ENCODE assay signal across 1 cellular context in the genomic region with DNA sequence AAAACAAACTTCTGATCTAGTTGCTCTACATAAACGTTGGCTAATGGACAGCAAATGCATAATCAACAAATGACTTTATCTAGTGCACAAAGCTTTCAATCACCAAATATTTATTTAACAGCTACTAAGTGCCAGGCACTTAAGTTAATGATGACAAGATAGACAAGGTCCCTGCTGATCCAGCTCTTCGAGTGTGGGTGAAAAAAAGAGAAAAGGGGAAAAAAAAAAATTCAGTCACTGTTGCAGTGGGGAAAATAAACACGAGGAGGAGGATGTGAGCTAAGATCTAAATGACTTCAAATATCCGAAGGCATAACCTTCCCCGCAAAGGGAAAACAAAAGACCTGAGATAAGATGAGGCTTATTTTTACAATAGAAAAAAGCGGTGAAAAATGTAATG.
TF ChIP-seq lines count a peak whose summit lies in the region.

No MANE protein-coding gene starts in this region.

TF ChIP-seq in IMR-90, 13 proteins besides CTCF, POLR2A, EP300 and RAD21:
- TF ChIP-seq RCOR1 (IDR thresholded peaks at IDR 0.05; ENCODE audit: insufficient replicate concordance, low read length) (no peak), MAFK (IDR thresholded peaks at IDR 0.05; ENCODE audit: low read depth, low read length) (no peak), MXI1 (IDR thresholded peaks at IDR 0.05; ENCODE audit: borderline replicate concordance, low read depth, low read length) (no peak), CEBPB (IDR thresholded peaks at IDR 0.05; ENCODE audit: low read depth, low read length) (no peak), FOS (IDR thresholded peaks at IDR 0.05; ENCODE audit: low read depth, low read length) (no peak), SMC3 (IDR thresholded peaks at IDR 0.05; ENCODE audit: low read depth, low read length) (no peak), RFX5 (IDR thresholded peaks at IDR 0.05; ENCODE audit: low read depth, low read length) (no peak), CHD1 (IDR thresholded peaks at IDR 0.05; ENCODE audit: low read depth, low read length) (no peak), NFE2L2 (IDR thresholded peaks at IDR 0.05; ENCODE audit: low read depth, low read length) (no peak)
- TF ChIP-seq, protein P1, sequence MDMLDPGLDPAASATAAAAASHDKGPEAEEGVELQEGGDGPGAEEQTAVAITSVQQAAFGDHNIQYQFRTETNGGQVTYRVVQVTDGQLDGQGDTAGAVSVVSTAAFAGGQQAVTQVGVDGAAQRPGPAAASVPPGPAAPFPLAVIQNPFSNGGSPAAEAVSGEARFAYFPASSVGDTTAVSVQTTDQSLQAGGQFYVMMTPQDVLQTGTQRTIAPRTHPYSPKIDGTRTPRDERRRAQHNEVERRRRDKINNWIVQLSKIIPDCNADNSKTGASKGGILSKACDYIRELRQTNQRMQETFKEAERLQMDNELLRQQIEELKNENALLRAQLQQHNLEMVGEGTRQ (IDR thresholded peaks at IDR 0.05; ENCODE audit: low read depth, low read length): no peak
- TF ChIP-seq, protein P2, sequence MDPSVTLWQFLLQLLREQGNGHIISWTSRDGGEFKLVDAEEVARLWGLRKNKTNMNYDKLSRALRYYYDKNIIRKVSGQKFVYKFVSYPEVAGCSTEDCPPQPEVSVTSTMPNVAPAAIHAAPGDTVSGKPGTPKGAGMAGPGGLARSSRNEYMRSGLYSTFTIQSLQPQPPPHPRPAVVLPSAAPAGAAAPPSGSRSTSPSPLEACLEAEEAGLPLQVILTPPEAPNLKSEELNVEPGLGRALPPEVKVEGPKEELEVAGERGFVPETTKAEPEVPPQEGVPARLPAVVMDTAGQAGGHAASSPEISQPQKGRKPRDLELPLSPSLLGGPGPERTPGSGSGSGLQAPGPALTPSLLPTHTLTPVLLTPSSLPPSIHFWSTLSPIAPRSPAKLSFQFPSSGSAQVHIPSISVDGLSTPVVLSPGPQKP (IDR thresholded peaks at IDR 0.05; ENCODE audit: borderline replicate concordance, low read depth, low read length): no peak
TF ChIP-seq in IMR-90: peak in this region for 0.
